Comparison of ENCODE assay signal across 8 cellular contexts in genomic region chr4:25439913-25440477, GRCh38.
DNase-seq lines count a peak whose midpoint lies in the region; ATAC-seq, FAIRE-seq and TF ChIP-seq lines count a peak whose summit lies in the region.

No MANE protein-coding gene starts in this region.

- no peaks in the 10 kb centered on the region for H3K9me3 Mint-ChIP-seq in T-helper 2 cell treated with Interferon-gamma antibody and Interleukin-4, amounts not matched to agents 5 μg/mL and 100 μg/mL, for 36 hours

- BruUV-seq in mammary epithelial cell (replicated peaks; lab: Mats Ljungman, UMichigan): no TSS peak

- ATAC-seq in GM18517 (IDR thresholded peaks at IDR 0.05; ENCODE audit: unreplicated experiment) (peak; percentile 94), HG02973 (IDR thresholded peaks at IDR 0.05; ENCODE audit: unreplicated experiment) (peak; percentile 78)

- intact Hi-C loops in mammary epithelial cell (cut with micrococcal nuclease): loop anchor here (2.0 to 10.0 kb wide), 6 partner anchors 112 to 971 kb away; partner anchors contain the start of genes SEL1L3 and SMIM20

- peak; percentile 83 for FAIRE-seq in keratinocyte (lab: Jason Lieb, UNC)

- no peak overlapping the region for H3K9ac ChIP-seq in mammary epithelial cell (ENCODE audit: insufficient read depth, low read length)
- no peak overlapping the region for H3K9ac ChIP-seq in keratinocyte (ENCODE audit: control insufficient read depth, extremely low read depth, insufficient read depth, low read length)

- DNase-seq in AG10803 (ENCODE audit: low read depth): peak; percentile 67
- peak; percentile 76 to 81 for DNase-seq in NCI-H187 (lab: John Stamatoyannopoulos, UW)
- DNase-seq in T-helper 2 cell treated with Interferon-gamma antibody and Interleukin-4, amounts not matched to agents 5 μg/mL and 100 μg/mL, for 36 hours (ENCODE audit: low spot score): peak; percentile 41
- DNase-seq in mammary epithelial cell: peak; percentile 41
- no peak for DNase-seq in keratinocyte (ENCODE audit: low read depth, low spot score)
- DNase-seq in stimulated activated CD4-positive, alpha-beta T cell treated with anti-CD3 and anti-CD28 coated beads, Interleukin-2, amount 100 ng/mL, for 4 hours (ENCODE audit: low read depth): peak; percentile 17

- dilution Hi-C loops in mammary epithelial cell (cut with HindIII; ENCODE audit: low sequenced_read_pairs): loop anchor here (5.0 kb wide), 1 partner anchor 332 kb away; no protein-coding TSS in a partner anchor
- dilution Hi-C loops in keratinocyte (cut with MboI; ENCODE audit: extremely low pct_ligation_motif_present, low sequenced_read_pairs): loop anchor here (25.0 kb wide), 1 partner anchor 322 kb away; no protein-coding TSS in a partner anchor

- no peaks in the 10 kb centered on the region for H3K79me2 ChIP-seq in mammary epithelial cell (ENCODE audit: insufficient read depth, low read length)
- H3K79me2 ChIP-seq in keratinocyte (ENCODE audit: control insufficient read depth, insufficient read depth, low read length): no peaks in the 10 kb centered on the region

- CTCF ChIA-PET in mammary epithelial cell (lab: Charles Lee; ENCODE audit: low non-redundant PET): interaction anchor here (0.6 to 0.7 kb wide), 2 partner anchors 349 to 425 kb away, joined by 3 read pairs; no protein-coding TSS in a partner anchor

- H3K9me1 ChIP-seq in keratinocyte (ENCODE audit: control insufficient read depth, extremely low read depth, insufficient read depth, low read length): no peaks in the 10 kb centered on the region

- no peak overlapping the region for H3K27ac ChIP-seq in mammary epithelial cell (ENCODE audit: insufficient read depth, low read depth, low read length)
- H3K27ac ChIP-seq in keratinocyte (ENCODE audit: control insufficient read depth, insufficient read depth, low read length): no peak overlapping the region

- 0% methylated on average over 2 of the region's 2 CpGs for WGBS in mammary epithelial cell (ENCODE audit: low coverage, missing lambda C conversion rate)

- no peak overlapping the region for H3K4me3 Mint-ChIP-seq in T-helper 2 cell treated with Interferon-gamma antibody and Interleukin-4, amounts not matched to agents 5 μg/mL and 100 μg/mL, for 36 hours

- H3K4me3 ChIP-seq in AG10803 (ENCODE audit: low read length): no peak overlapping the region
- no peak overlapping the region for H3K4me3 ChIP-seq in mammary epithelial cell (replicated peaks in 1 of 3; ENCODE audit: insufficient read depth in 1 of 3, low read depth in 2 of 3, low read length in 3 of 3)
- no peak overlapping the region for H3K4me3 ChIP-seq in keratinocyte (ENCODE audit: control insufficient read depth in 2 of 3, extremely low read depth in 1 of 3, insufficient read depth in 2 of 3, low read depth in 1 of 3, low read length in 3 of 3)

- H3K4me1 Mint-ChIP-seq in T-helper 2 cell treated with Interferon-gamma antibody and Interleukin-4, amounts not matched to agents 5 μg/mL and 100 μg/mL, for 36 hours (ENCODE audit: low read depth): no peaks in the 10 kb centered on the region

- no peak overlapping the region for H3K27ac Mint-ChIP-seq in T-helper 2 cell treated with Interferon-gamma antibody and Interleukin-4, amounts not matched to agents 5 μg/mL and 100 μg/mL, for 36 hours

- H3K9me3 ChIP-seq in mammary epithelial cell (replicated peaks; ENCODE audit: insufficient read depth, low read length) (no peaks in the 10 kb centered on the region), keratinocyte (ENCODE audit: control insufficient read depth, low read depth, low read length) (no peaks in the 10 kb centered on the region)

- H3K4me1 ChIP-seq in mammary epithelial cell (ENCODE audit: insufficient read depth, low read length) (no peaks in the 10 kb centered on the region), keratinocyte (ENCODE audit: control insufficient read depth, extremely low read depth, insufficient read depth, low read length) (no peaks in the 10 kb centered on the region)

- H3K27me3 Mint-ChIP-seq in T-helper 2 cell treated with Interferon-gamma antibody and Interleukin-4, amounts not matched to agents 5 μg/mL and 100 μg/mL, for 36 hours (ENCODE audit: low read depth): no peaks in the 10 kb centered on the region

- no peak overlapping the region for H2AFZ ChIP-seq in mammary epithelial cell (ENCODE audit: low read depth, low read length)
- no peak overlapping the region for H2AFZ ChIP-seq in keratinocyte (ENCODE audit: control insufficient read depth, low read length)

- H3K36me3 ChIP-seq in mammary epithelial cell (ENCODE audit: insufficient read depth, low read length) (no peaks in the 10 kb centered on the region), keratinocyte (ENCODE audit: control insufficient read depth in 2 of 2, extremely low read depth in 1 of 2, insufficient read depth in 2 of 2, low read length in 2 of 2) (no peaks in the 10 kb centered on the region)

- H4K20me1 ChIP-seq in mammary epithelial cell (ENCODE audit: insufficient read depth, low read length): no peaks in the 10 kb centered on the region
- no peaks in the 10 kb centered on the region for H4K20me1 ChIP-seq in keratinocyte (ENCODE audit: control insufficient read depth, extremely low read depth, insufficient read depth, low read length)

- H3K27me3 ChIP-seq in mammary epithelial cell (ENCODE audit: insufficient read depth, low read length): no peaks in the 10 kb centered on the region
- no peaks in the 10 kb centered on the region for H3K27me3 ChIP-seq in keratinocyte (ENCODE audit: control insufficient read depth, extremely low read depth, insufficient read depth, low read length)

- no peaks in the 10 kb centered on the region for H3K36me3 Mint-ChIP-seq in T-helper 2 cell treated with Interferon-gamma antibody and Interleukin-4, amounts not matched to agents 5 μg/mL and 100 μg/mL, for 36 hours (ENCODE audit: low read depth)

- TF ChIP-seq CTCF in AG10803 (conservative IDR thresholded peaks at IDR 0.05; ENCODE audit: low read length): peak; percentile 98
- peak; percentile 92 to 93 for TF ChIP-seq CTCF in mammary epithelial cell (conservative IDR thresholded peaks at IDR 0.05 in 1 of 2, IDR thresholded peaks at IDR 0.05 in 1 of 2; ENCODE audit: extremely low read depth in 1 of 2, insufficient read depth in 1 of 2, low read depth in 1 of 2, low read length in 2 of 2)
- TF ChIP-seq CTCF in keratinocyte (optimal IDR thresholded peaks at IDR 0.05 in 1 of 3, IDR thresholded peaks at IDR 0.05 in 1 of 3, conservative IDR thresholded peaks at IDR 0.05 in 1 of 3; ENCODE audit: extremely low read depth in 1 of 3, insufficient read depth in 2 of 3, low read length in 3 of 3): peak; percentile 80 to 94 (median 90)

- H3K4me2 ChIP-seq in mammary epithelial cell (ENCODE audit: insufficient read depth, low read depth, low read length) (no peak overlapping the region), keratinocyte (ENCODE audit: control insufficient read depth, extremely low read depth, insufficient read depth, low read depth, low read length) (no peak overlapping the region)

- in situ Hi-C loops in mammary epithelial cell (cut with MboI; ENCODE audit: low sequenced_read_pairs in 2 of 2): loop anchor here (5.0 to 25.0 kb wide), 3 partner anchors 322 to 472 kb away; partner anchors contain the start of gene SMIM20 (in 1 of the 2)
